ENCODE assay signal across 18 cellular contexts in genomic region chr9:89745601-89746376, GRCh38.
DNase-seq lines count a peak whose midpoint lies in the region; ATAC-seq and TF ChIP-seq lines count a peak whose summit lies in the region.
"Had no signal": no experiment of that assay in that cellular context is flagged by ENCODE, and none has a peak within 500 bp of the region (broad histone marks: within the 10 kb centered on the region; RNA-seq: fewer than 3 reads in every experiment).

No MANE protein-coding gene starts in this region.

- no peak overlapping the region for H3K4me3 Mint-ChIP-seq in activated naive CD4-positive, alpha-beta T cell treated with anti-CD3 and anti-CD28 coated beads, Interleukin-2, amount 10 ng/mL, durations not matched to agents 7 days and 5 days
- no peak overlapping the region for H3K4me3 Mint-ChIP-seq in chondrocyte (ENCODE audit: unreplicated experiment)
- H3K4me3 Mint-ChIP-seq: WTC11 had no signal

- H3K27me3 ChIP-seq in WERI-Rb-1 (ENCODE audit: insufficient read depth, low read depth, severe bottlenecking): no peaks in the 10 kb centered on the region
- H3K27me3 ChIP-seq: cardiac muscle cell had no signal

- H3K9me3 Mint-ChIP-seq in activated naive CD4-positive, alpha-beta T cell treated with anti-CD3 and anti-CD28 coated beads, Interleukin-2, amount 10 ng/mL, durations not matched to agents 7 days and 5 days: peaks cover 14% of the 10 kb centered on the region
- peaks cover 5% of the 10 kb centered on the region for H3K9me3 Mint-ChIP-seq in chondrocyte (ENCODE audit: low read depth)
- H3K9me3 Mint-ChIP-seq: WTC11 had no signal

- CTCF ChIA-PET in activated naive CD4-positive, alpha-beta T cell treated with anti-CD3 and anti-CD28 coated beads, Interleukin-2, amount 10 ng/mL, durations not matched to agents 7 days and 5 days (lab: Charles Lee): no interaction called here

- H3K36me3 Mint-ChIP-seq in activated naive CD4-positive, alpha-beta T cell treated with anti-CD3 and anti-CD28 coated beads, Interleukin-2, amount 10 ng/mL, durations not matched to agents 7 days and 5 days: peaks cover 8% of the 10 kb centered on the region
- no peaks in the 10 kb centered on the region for H3K36me3 Mint-ChIP-seq in chondrocyte (ENCODE audit: low read depth)
- H3K36me3 Mint-ChIP-seq: WTC11 had no signal

- TF ChIP-seq CTCF in WERI-Rb-1 (IDR thresholded peaks at IDR 0.05; ENCODE audit: low read depth, low read length) (no peak), chondrocyte (IDR thresholded peaks at IDR 0.05) (no peak)

- H3K36me3 ChIP-seq in WERI-Rb-1: no peaks in the 10 kb centered on the region
- H3K36me3 ChIP-seq: cardiac muscle cell had no signal

- H3K27ac ChIP-seq in WERI-Rb-1: peak overlapping the region; percentile 88
- H3K27ac ChIP-seq: 22Rv1, cardiac muscle cell had no signal

- no peak overlapping the region for H3K4me3 ChIP-seq in WERI-Rb-1 (ENCODE audit: low read depth, low read length)
- H3K4me3 ChIP-seq: cardiac muscle cell had no signal

- H3K9me3 ChIP-seq in WERI-Rb-1 (ENCODE audit: severe bottlenecking): peaks cover 2% of the 10 kb centered on the region

- peaks cover 80% of the 10 kb centered on the region for H3K4me1 Mint-ChIP-seq in activated naive CD4-positive, alpha-beta T cell treated with anti-CD3 and anti-CD28 coated beads, Interleukin-2, amount 10 ng/mL, durations not matched to agents 7 days and 5 days
- peaks cover 9% of the 10 kb centered on the region for H3K4me1 Mint-ChIP-seq in chondrocyte (ENCODE audit: low read depth)

- ATAC-seq in HG02870 (IDR thresholded peaks at IDR 0.05; ENCODE audit: unreplicated experiment): no peak
- ATAC-seq: PC-3, WTC11 had no signal

- intact Hi-C loops in posterior vena cava (cut with DNase I): no loop called here

- peak; percentile 50 for DNase-seq in DMS 273 (lab: John Stamatoyannopoulos, UW; ENCODE audit: unreplicated experiment)
- DNase-seq in DMS 273 treated with DMSO at 0.1 percent for 48 hours (lab: John Stamatoyannopoulos, UW): no peak
- no peak for DNase-seq in activated naive CD4-positive, alpha-beta T cell treated with anti-CD3 and anti-CD28 coated beads, Interleukin-2, amount 10 ng/mL, durations not matched to agents 7 days and 5 days
- DNase-seq in activated naive CD4-positive, alpha-beta T cell (lab: John Stamatoyannopoulos, UW): no peak
- DNase-seq in WERI-Rb-1: no peak
- peak; percentile 72 for DNase-seq in posterior vena cava (ENCODE audit: low spot score)
- DNase-seq in chondrocyte (ENCODE audit: low spot score): no peak
- DNase-seq: AML-193, amniotic stem cell, erythroblast, foreskin melanocyte, mammary epithelial cell, NCI-H748 treated with DMSO at 0.1 percent for 48 hours, PC-3 had no signal

- peaks cover 13% of the 10 kb centered on the region for H3K27me3 Mint-ChIP-seq in activated naive CD4-positive, alpha-beta T cell treated with anti-CD3 and anti-CD28 coated beads, Interleukin-2, amount 10 ng/mL, durations not matched to agents 7 days and 5 days
- peaks cover 2% of the 10 kb centered on the region for H3K27me3 Mint-ChIP-seq in chondrocyte (ENCODE audit: low read depth)

- peak overlapping the region; percentile 19 for H3K27ac Mint-ChIP-seq in activated naive CD4-positive, alpha-beta T cell treated with anti-CD3 and anti-CD28 coated beads, Interleukin-2, amount 10 ng/mL, durations not matched to agents 7 days and 5 days
- no peak overlapping the region for H3K27ac Mint-ChIP-seq in chondrocyte (ENCODE audit: unreplicated experiment)
- H3K27ac Mint-ChIP-seq: WTC11 had no signal

Comparison
In these comparisons a context has a peak if more than half of its experiments do, and no peak if none do; other contexts are left out.
1. DNase-seq: peak in DMS 273 (single experiment) and posterior vena cava (single experiment); none in DMS 273 treated with DMSO at 0.1 percent for 48 hours (single experiment), activated naive CD4-positive, alpha-beta T cell treated with anti-CD3 and anti-CD28 coated beads, Interleukin-2, amount 10 ng/mL, durations not matched to agents 7 days and 5 days (single experiment), activated naive CD4-positive, alpha-beta T cell (0 of 4), WERI-Rb-1 (single experiment) and chondrocyte (single experiment).